11 cellular contexts compared by ENCODE assay signal in genomic region chr14:92553456-92553855, GRCh38.
DNase-seq lines count a peak whose midpoint lies in the region; TF ChIP-seq lines count a peak whose summit lies in the region.
"Had no signal": no experiment of that assay in that cellular context is flagged by ENCODE, and none has a peak within 500 bp of the region (broad histone marks: within the 10 kb centered on the region; RNA-seq: fewer than 3 reads in every experiment).

No MANE protein-coding gene starts in this region.

- H3K27ac ChIP-seq in BLaER1: no peak overlapping the region
- no peak overlapping the region; the same call in 1 of the 2 replicates for H3K27ac ChIP-seq in KMS-11
- H3K27ac ChIP-seq in coronary artery: peak overlapping the region; percentile 58 to 80
- H3K27ac ChIP-seq: esophagus muscularis mucosa had no signal

- H2AFZ ChIP-seq in KMS-11 (ENCODE audit: low read depth): no peak overlapping the region

- no peak for TF ChIP-seq CTCF in KMS-11 (conservative IDR thresholded peaks at IDR 0.05; ENCODE audit: low read depth, low read length)
- TF ChIP-seq CTCF in coronary artery (IDR thresholded peaks at IDR 0.05): no peak

- no peaks in the 10 kb centered on the region for H3K79me2 ChIP-seq in KMS-11 (ENCODE audit: insufficient read depth, low read depth)

- H3K36me3 ChIP-seq in BLaER1 (peaks cover 16% of the 10 kb centered on the region), KMS-11 (ENCODE audit: insufficient read depth) (no peaks in the 10 kb centered on the region)

- H4K20me1 ChIP-seq in BLaER1: peaks cover 32% of the 10 kb centered on the region
- H4K20me1 ChIP-seq in KMS-11 (ENCODE audit: insufficient read depth): no peaks in the 10 kb centered on the region

- peak overlapping the region; percentile 86 for H3K4me2 ChIP-seq in BLaER1
- H3K4me2 ChIP-seq in KMS-11: peak overlapping the region; percentile 99; the same call in 1 of the 2 replicates

- no peaks in the 10 kb centered on the region for H3K9me3 ChIP-seq in BLaER1
- H3K9me3 ChIP-seq: esophagus muscularis mucosa had no signal

- DNase-seq in coronary artery (ENCODE audit: low spot score) (no peak), non-pigmented ciliary epithelial cell (ENCODE audit: low read depth) (peak; percentile 19), hippocampal formation (lab: John Stamatoyannopoulos, UW) (no peak), T-helper 9 cell (no peak), D341Med (ENCODE audit: low spot score) (no peak), globus pallidus (ENCODE audit: low spot score) (no peak)
- DNase-seq: activated CD8-positive, alpha-beta T cell treated with anti-CD3 and anti-CD28 coated beads for 36 hours; NCI-H2081 treated with DMSO at 0.1 percent for 48 hours had no signal

- H3K4me1 ChIP-seq in BLaER1 (peaks cover 95% of the 10 kb centered on the region), KMS-11 (ENCODE audit: low read depth, poor library complexity, severe bottlenecking) (peaks cover 70% of the 10 kb centered on the region)

- H3K4me3 ChIP-seq in BLaER1: no peak overlapping the region
- H3K4me3 ChIP-seq in KMS-11 (IDR thresholded peaks at IDR 0.05; ENCODE audit: insufficient read depth, low read depth, low read length): no peak overlapping the region
- H3K4me3 ChIP-seq in coronary artery: peak overlapping the region; percentile 20
- H3K4me3 ChIP-seq: esophagus muscularis mucosa had no signal

- H3K9ac ChIP-seq in BLaER1 (no peak overlapping the region), KMS-11 (no peak overlapping the region)

- H3K27me3 ChIP-seq in BLaER1 (no peaks in the 10 kb centered on the region), KMS-11 (ENCODE audit: insufficient read depth, low read depth) (no peaks in the 10 kb centered on the region)
- H3K27me3 ChIP-seq: esophagus muscularis mucosa had no signal

Comparison
In these comparisons a context has a peak if more than half of its experiments do, and no peak if none do; other contexts are left out.
1. H3K27ac ChIP-seq: peak in coronary artery (2 of 2); none in BLaER1 (single experiment) and KMS-11 (single experiment).